ENCODE assay signal across 8 cellular contexts in the genomic region with DNA sequence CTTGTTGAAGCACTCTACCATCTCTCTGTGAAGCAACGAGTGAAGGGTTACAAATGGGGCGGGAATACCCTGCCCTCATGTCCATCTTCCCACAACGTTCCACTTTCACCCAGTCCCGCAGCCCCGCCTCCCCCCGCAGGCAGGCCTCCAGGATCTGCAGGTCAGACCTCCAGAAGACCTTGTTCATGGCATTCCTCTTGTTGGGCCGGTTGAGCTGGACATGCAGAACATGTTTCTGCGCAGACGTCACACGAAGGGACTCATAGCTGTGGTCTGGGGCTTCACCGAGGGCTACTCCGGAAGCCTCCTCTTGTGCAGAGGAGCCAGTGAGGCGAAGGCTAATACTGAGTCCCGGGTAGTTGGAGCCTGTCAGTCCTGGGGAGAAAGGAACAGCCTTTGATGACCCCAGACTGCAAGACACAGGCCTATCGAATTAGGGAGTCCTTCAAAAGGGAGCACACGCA. TPM values are rescaled to one million over a fixed set of nuclear protein-coding genes. Genes with fewer than 3 reads are reported as not detected.
A peak's percentile ranks its signal among the peaks of the same experiment; 100 is the strongest.
DNase-seq lines count a peak whose midpoint lies in the region; ATAC-seq and TF ChIP-seq lines count a peak whose summit lies in the region.

No MANE protein-coding gene starts in this region.

- no peak for DNase-seq in activated naive CD4-positive, alpha-beta T cell (lab: John Stamatoyannopoulos, UW)
- DNase-seq in HAP-1 (ENCODE audit: low spot score in 2 of 2): peak in 1 of 2 experiments; percentile 59
- peak; percentile 92 for DNase-seq in LNCaP clone FGC (ENCODE audit: low read depth)
- DNase-seq in activated CD8-positive, alpha-beta T cell treated with anti-CD3 and anti-CD28 coated beads for 36 hours: peak; percentile 63
- DNase-seq in fibroblast of villous mesenchyme (ENCODE audit: low read depth): peak; percentile 98
- no peak for DNase-seq in NCI-H1105 (lab: John Stamatoyannopoulos, UW)

- no peaks in the 10 kb centered on the region for H3K27me3 Mint-ChIP-seq in activated naive CD4-positive, alpha-beta T cell treated with anti-CD3 and anti-CD28 coated beads, Interleukin-2, amount 50 U/mL, for 24 hours
- H3K27me3 Mint-ChIP-seq in activated CD8-positive, alpha-beta T cell treated with anti-CD3 and anti-CD28 coated beads for 36 hours: no peaks in the 10 kb centered on the region
- H3K27me3 Mint-ChIP-seq in nephron (ENCODE audit: low read depth): no peaks in the 10 kb centered on the region

- CTCF ChIA-PET in activated CD8-positive, alpha-beta T cell treated with anti-CD3 and anti-CD28 coated beads for 36 hours (lab: Charles Lee): interaction anchor here (0.9 to 1.6 kb wide), 4 partner anchors 18 to 99 kb away, joined by 3 to 8 read pairs (median 5); a partner anchor contains a TSS

- H3K9me3 ChIP-seq in HAP-1: no peaks in the 10 kb centered on the region

- peaks cover 8% of the 10 kb centered on the region for H3K4me1 ChIP-seq in HAP-1

- in situ Hi-C loops in HAP-1 (cut with MboI; ENCODE audit: low sequenced_read_pairs): no loop called here

- TF ChIP-seq CTCF in LNCaP clone FGC (IDR thresholded peaks at IDR 0.05; ENCODE audit: control insufficient read depth, extremely low read depth, insufficient read depth) (no peak), fibroblast of villous mesenchyme (IDR thresholded peaks at IDR 0.05; ENCODE audit: insufficient read depth, low read depth, low read length) (no peak), nephron (IDR thresholded peaks at IDR 0.05; ENCODE audit: unreplicated experiment in 3 of 3) (no peak)
- no peak for TF ChIP-seq CTCF in activated CD8-positive, alpha-beta T cell treated with anti-CD3 and anti-CD28 coated beads for 36 hours (IDR thresholded peaks at IDR 0.05)

- POLR2A ChIA-PET in activated CD8-positive, alpha-beta T cell treated with anti-CD3 and anti-CD28 coated beads for 36 hours (lab: Charles Lee): interaction anchor here (0.7 to 3.5 kb wide), 8 partner anchors 11 to 86 kb away, joined by 3 to 17 read pairs (median 5); no protein-coding TSS in a partner anchor

- peaks cover 12% of the 10 kb centered on the region for H3K36me3 Mint-ChIP-seq in activated naive CD4-positive, alpha-beta T cell treated with anti-CD3 and anti-CD28 coated beads, Interleukin-2, amount 50 U/mL, for 24 hours
- peaks cover 30% of the 10 kb centered on the region for H3K36me3 Mint-ChIP-seq in activated CD8-positive, alpha-beta T cell treated with anti-CD3 and anti-CD28 coated beads for 36 hours (ENCODE audit: low read depth)
- H3K36me3 Mint-ChIP-seq in nephron (ENCODE audit: low read depth): peaks cover 44% of the 10 kb centered on the region

- intact Hi-C loops in activated CD8-positive, alpha-beta T cell treated with anti-CD3 and anti-CD28 coated beads for 36 hours (cut with micrococcal nuclease): no loop called here

- ATAC-seq in activated CD8-positive, alpha-beta T cell treated with anti-CD3 and anti-CD28 coated beads for 36 hours: peak; percentile 53

- peaks cover 45% of the 10 kb centered on the region for H3K4me1 Mint-ChIP-seq in activated naive CD4-positive, alpha-beta T cell treated with anti-CD3 and anti-CD28 coated beads, Interleukin-2, amount 50 U/mL, for 24 hours
- H3K4me1 Mint-ChIP-seq in activated CD8-positive, alpha-beta T cell treated with anti-CD3 and anti-CD28 coated beads for 36 hours (ENCODE audit: low read depth): peaks cover 24% of the 10 kb centered on the region
- H3K4me1 Mint-ChIP-seq in nephron: peaks cover 21% of the 10 kb centered on the region

- peaks cover 21% of the 10 kb centered on the region for H3K36me3 ChIP-seq in HAP-1 (replicated peaks)

- peak overlapping the region; percentile 89 for H3K4me3 Mint-ChIP-seq in activated naive CD4-positive, alpha-beta T cell treated with anti-CD3 and anti-CD28 coated beads, Interleukin-2, amount 50 U/mL, for 24 hours
- peak overlapping the region; percentile 88 for H3K4me3 Mint-ChIP-seq in activated CD8-positive, alpha-beta T cell treated with anti-CD3 and anti-CD28 coated beads for 36 hours
- H3K4me3 Mint-ChIP-seq in nephron: peak overlapping the region; percentile 88 to 92 (median 89)

- H3K4me3 ChIP-seq in HAP-1: peak overlapping the region; percentile 66
- peak overlapping the region; percentile 88 for H3K4me3 ChIP-seq in LNCaP clone FGC (ENCODE audit: low read depth, low read length)
- peak overlapping the region; percentile 70 for H3K4me3 ChIP-seq in fibroblast of villous mesenchyme (ENCODE audit: low read depth, low read length)

- peak overlapping the region; percentile 90 for H3K27ac Mint-ChIP-seq in activated naive CD4-positive, alpha-beta T cell treated with anti-CD3 and anti-CD28 coated beads, Interleukin-2, amount 50 U/mL, for 24 hours
- H3K27ac Mint-ChIP-seq in activated CD8-positive, alpha-beta T cell treated with anti-CD3 and anti-CD28 coated beads for 36 hours: peak overlapping the region; percentile 96
- peak overlapping the region; percentile 99 to 100 (median 100) for H3K27ac Mint-ChIP-seq in nephron

- no peaks in the 10 kb centered on the region for H3K9me3 Mint-ChIP-seq in activated naive CD4-positive, alpha-beta T cell treated with anti-CD3 and anti-CD28 coated beads, Interleukin-2, amount 50 U/mL, for 24 hours
- H3K9me3 Mint-ChIP-seq in activated CD8-positive, alpha-beta T cell treated with anti-CD3 and anti-CD28 coated beads for 36 hours: no peaks in the 10 kb centered on the region
- H3K9me3 Mint-ChIP-seq in nephron: no peaks in the 10 kb centered on the region

- H3K27me3 ChIP-seq in HAP-1 (ENCODE audit: low read depth): no peaks in the 10 kb centered on the region

RNA-seq across cellular contexts. Expression of a gene that starts 0.4 kb away (rescaled TPM):
- total RNA-seq in activated CD8-positive, alpha-beta T cell treated with anti-CD3 and anti-CD28 coated beads for 36 hours: 100 to 1,000 TPM; 125 to 128 TPM
- total RNA-seq in fibroblast of villous mesenchyme: 29.4 and 30.9 TPM in 2 replicates

RNA-seq across cellular contexts. Expression of a gene that starts 18.4 kb away (rescaled TPM):
- total RNA-seq in activated CD8-positive, alpha-beta T cell treated with anti-CD3 and anti-CD28 coated beads for 36 hours: under 1 TPM; 0.29 to 0.72 TPM
- 0.43 TPM in 1 of 2 replicates, not detected in the other for total RNA-seq in fibroblast of villous mesenchyme

RNA-seq across cellular contexts. Expression of a gene that starts 18.6 kb away (rescaled TPM):
- 100 to 1,000 TPM; 747 to 761 TPM for total RNA-seq in activated CD8-positive, alpha-beta T cell treated with anti-CD3 and anti-CD28 coated beads for 36 hours
- 223 and 268 TPM in 2 replicates for total RNA-seq in fibroblast of villous mesenchyme

RNA-seq across cellular contexts. Expression of a gene that starts 42.2 kb away (rescaled TPM):
- total RNA-seq in activated CD8-positive, alpha-beta T cell treated with anti-CD3 and anti-CD28 coated beads for 36 hours: not detected
- total RNA-seq in fibroblast of villous mesenchyme: not detected in 2 replicates

RNA-seq across cellular contexts. Expression of a gene that starts 46.9 kb away (rescaled TPM):
- total RNA-seq in activated CD8-positive, alpha-beta T cell treated with anti-CD3 and anti-CD28 coated beads for 36 hours: 10 to 100 TPM; 85.5 to 87.7 TPM
- total RNA-seq in fibroblast of villous mesenchyme: 1.3 TPM in 2 replicates

Comparison
In these comparisons a context has a peak if more than half of its experiments do, and no peak if none do; other contexts are left out.
1. DNase-seq: peak in LNCaP clone FGC (single experiment), activated CD8-positive, alpha-beta T cell treated with anti-CD3 and anti-CD28 coated beads for 36 hours (single experiment) and fibroblast of villous mesenchyme (single experiment); none in activated naive CD4-positive, alpha-beta T cell (0 of 4) and NCI-H1105 (single experiment).
2. Peak in every context shown above with its lines, with median percentiles within 50 percentile points of each other: H3K27ac Mint-ChIP-seq, H3K4me3 Mint-ChIP-seq and H3K4me3 ChIP-seq.